Comparison of ENCODE assay signal across 23 cellular contexts in the genomic region with DNA sequence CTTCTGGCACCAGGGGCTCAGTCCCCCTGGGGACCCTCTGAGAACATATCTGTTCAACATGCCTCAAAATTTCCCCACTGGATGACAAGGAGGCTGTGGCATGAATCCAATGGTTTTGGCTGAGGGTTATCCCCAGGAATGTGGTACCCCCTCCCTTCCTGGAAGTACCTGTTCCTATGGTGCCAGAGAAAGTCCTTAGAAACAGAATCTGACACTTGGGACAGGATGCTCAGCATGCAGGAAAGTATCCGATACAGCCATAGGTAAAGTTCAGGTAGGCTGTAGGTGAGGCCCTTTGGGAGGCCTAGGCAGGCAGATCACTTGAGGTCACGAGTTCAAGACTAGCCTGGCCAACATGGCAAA. TPM values are rescaled to one million over a fixed set of nuclear protein-coding genes. Genes with fewer than 3 reads are reported as not detected.
DNase-seq lines count a peak whose midpoint lies in the region; ATAC-seq, FAIRE-seq and TF ChIP-seq lines count a peak whose summit lies in the region.
"Had no signal": no experiment of that assay in that cellular context is flagged by ENCODE, and none has a peak within 500 bp of the region (broad histone marks: within the 10 kb centered on the region; RNA-seq: fewer than 3 reads in every experiment).

No MANE protein-coding gene starts in this region.

- H3K4me3 ChIP-seq in mammary epithelial cell (replicated peaks in 1 of 3; ENCODE audit: insufficient read depth in 1 of 3, low read depth in 2 of 3, low read length in 3 of 3) (no peak overlapping the region), right cardiac atrium (ENCODE audit: low read length) (no peak overlapping the region), endodermal cell (ENCODE audit: low read length) (no peak overlapping the region)
- H3K4me3 ChIP-seq: BLaER1 had no signal

- H3K27me3 ChIP-seq in mammary epithelial cell (ENCODE audit: insufficient read depth, low read length) = no peaks in the 10 kb centered on the region
- no peaks in the 10 kb centered on the region for H3K27me3 ChIP-seq in right cardiac atrium (ENCODE audit: control insufficient read depth, insufficient read depth)
- H3K27me3 ChIP-seq in endodermal cell (ENCODE audit: control insufficient read depth, insufficient read depth, low read length, poor library complexity, severe bottlenecking) = no peaks in the 10 kb centered on the region
- H3K27me3 ChIP-seq: BLaER1 had no signal

- no peak overlapping the region for H3K27ac ChIP-seq in RWPE1
- peak overlapping the region; percentile 63 for H3K27ac ChIP-seq in mammary epithelial cell (ENCODE audit: insufficient read depth, low read depth, low read length)
- peak overlapping the region; percentile 20 for H3K27ac ChIP-seq in right cardiac atrium (ENCODE audit: low read length)
- no peak overlapping the region for H3K27ac ChIP-seq in endodermal cell (ENCODE audit: low read depth, low read length)
- H3K27ac ChIP-seq: BLaER1 had no signal

- H3K9me3 Mint-ChIP-seq in endodermal cell = peaks cover 13% of the 10 kb centered on the region
- peaks cover 3 to 5% of the 10 kb centered on the region in 2 donors for H3K9me3 Mint-ChIP-seq in natural killer cell

- H3K4me1 Mint-ChIP-seq in endodermal cell (no peaks in the 10 kb centered on the region), natural killer cell (no peaks in the 10 kb centered on the region)
- H3K4me1 Mint-ChIP-seq: CD4-positive, CD25-positive, alpha-beta regulatory T cell had no signal

- CTCF ChIA-PET in RWPE1 (lab: Yijun Ruan, JAX) = no interaction called here
- CTCF ChIA-PET in mammary epithelial cell (lab: Charles Lee; ENCODE audit: low non-redundant PET) = no interaction called here

- FAIRE-seq in H54 (lab: Jason Lieb, UNC) (no peak), D721Med (lab: Jason Lieb, UNC) (no peak)
- FAIRE-seq: A204.1 had no signal

- TF ChIP-seq CTCF in RWPE1 (conservative IDR thresholded peaks at IDR 0.05; ENCODE audit: low read depth) = no peak
- no peak for TF ChIP-seq CTCF in mammary epithelial cell (conservative IDR thresholded peaks at IDR 0.05 in 1 of 2, IDR thresholded peaks at IDR 0.05 in 1 of 2; ENCODE audit: extremely low read depth in 1 of 2, insufficient read depth in 1 of 2, low read depth in 1 of 2, low read length in 2 of 2)
- TF ChIP-seq CTCF in endodermal cell (conservative IDR thresholded peaks at IDR 0.05) = no peak
- no peak for TF ChIP-seq CTCF in natural killer cell (IDR thresholded peaks at IDR 0.05)
- TF ChIP-seq CTCF in D721Med (IDR thresholded peaks at IDR 0.05; ENCODE audit: insufficient read depth, missing control alignments) = no peak

- no peaks in the 10 kb centered on the region for H3K79me2 ChIP-seq in mammary epithelial cell (ENCODE audit: insufficient read depth, low read length)

- no peak overlapping the region for H3K4me2 ChIP-seq in mammary epithelial cell (ENCODE audit: insufficient read depth, low read depth, low read length)
- H3K4me2 ChIP-seq: BLaER1, SK-N-SH had no signal

- 36% methylated on average over 1 of the region's 2 CpGs for WGBS in mammary epithelial cell (ENCODE audit: low coverage, missing lambda C conversion rate)
- WGBS in right cardiac atrium = 43% methylated on average over 2 of the region's 2 CpGs
- 41% methylated on average over 2 of the region's 2 CpGs; no CpG with 5 or more reads in 1 of the 2 experiments for WGBS in endodermal cell (ENCODE audit: insufficient coverage in 1 of 2, insufficient read length in 1 of 2), 2 experiments

- in situ Hi-C loops in mammary epithelial cell (cut with MboI; ENCODE audit: low sequenced_read_pairs in 2 of 2) = no loop called here

- dilution Hi-C loops in mammary epithelial cell (cut with HindIII; ENCODE audit: low sequenced_read_pairs) = no loop called here

- peaks cover 5% of the 10 kb centered on the region for H3K9me3 ChIP-seq in mammary epithelial cell (replicated peaks; ENCODE audit: insufficient read depth, low read length)
- H3K9me3 ChIP-seq in right cardiac atrium (ENCODE audit: control insufficient read depth, low read length) = no peaks in the 10 kb centered on the region
- peaks cover 11% of the 10 kb centered on the region for H3K9me3 ChIP-seq in endodermal cell (ENCODE audit: control insufficient read depth, low read length)
- H3K9me3 ChIP-seq: SK-N-SH had no signal

- H4K20me1 ChIP-seq in mammary epithelial cell (ENCODE audit: insufficient read depth, low read length) = no peaks in the 10 kb centered on the region
- H4K20me1 ChIP-seq: BLaER1 had no signal

- POLR2A ChIA-PET in RWPE1 (lab: Yijun Ruan, JAX; ENCODE audit: low non-redundant PET) = no interaction called here

- H3K27me3 Mint-ChIP-seq in endodermal cell (ENCODE audit: insufficient read depth) (no peaks in the 10 kb centered on the region), natural killer cell (ENCODE audit: low read depth in 2 of 2) (peaks cover 0 to 12% of the 10 kb centered on the region in 2 donors)

- DNase-seq in RWPE1 (ENCODE audit: low spot score) (peak; percentile 30), mammary epithelial cell (peak; percentile 9), Right ventricle myocardium superior (no peak), right cardiac atrium (no peak), endodermal cell (no peak), natural killer cell (no peak), H54 (ENCODE audit: insufficient read length, low spot score) (no peak), D721Med (ENCODE audit: insufficient read length, low spot score) (no peak)
- DNase-seq: CD4-positive, CD25-positive, alpha-beta regulatory T cell; GOT3; IMR-90; KG1; MM.1S; NCI-H2029; NCI-H446 treated with DMSO at 0.1 percent for 48 hours; NCI-H526; NCI-H82; RPMI8226; SK-N-SH had no signal

- H2AFZ ChIP-seq in mammary epithelial cell (ENCODE audit: low read depth, low read length) = peak overlapping the region; percentile 69

- peaks cover 4% of the 10 kb centered on the region for H3K36me3 Mint-ChIP-seq in endodermal cell (ENCODE audit: low read depth)
- no peaks in the 10 kb centered on the region for H3K36me3 Mint-ChIP-seq in natural killer cell
- H3K36me3 Mint-ChIP-seq: CD4-positive, CD25-positive, alpha-beta regulatory T cell had no signal

- H3K4me1 ChIP-seq in mammary epithelial cell (ENCODE audit: insufficient read depth, low read length) (peaks cover 20% of the 10 kb centered on the region), right cardiac atrium (ENCODE audit: control insufficient read depth, insufficient read depth, low read length) (no peaks in the 10 kb centered on the region), endodermal cell (ENCODE audit: control insufficient read depth, insufficient read depth, low read length) (no peaks in the 10 kb centered on the region)
- H3K4me1 ChIP-seq: BLaER1 had no signal

- intact Hi-C loops in mammary epithelial cell (cut with micrococcal nuclease) (no loop called here), Right ventricle myocardium superior (cut with DNase I) (no loop called here), right cardiac atrium (cut with DNase I) (no loop called here), natural killer cell (cut with micrococcal nuclease) (no loop called here)

- H3K27ac Mint-ChIP-seq in endodermal cell (no peak overlapping the region), natural killer cell (no peak overlapping the region)
- H3K27ac Mint-ChIP-seq: CD4-positive, CD25-positive, alpha-beta regulatory T cell had no signal

- ATAC-seq in Right ventricle myocardium superior (ENCODE audit: poor library complexity) (peak; percentile 80), right cardiac atrium (peak; percentile 25 to 29), natural killer cell (no peak)
- ATAC-seq: HCT116 had no signal

- H3K36me3 ChIP-seq in mammary epithelial cell (ENCODE audit: insufficient read depth, low read length) (no peaks in the 10 kb centered on the region), endodermal cell (ENCODE audit: control insufficient read depth, insufficient read depth, low read length) (no peaks in the 10 kb centered on the region)
- H3K36me3 ChIP-seq: BLaER1 had no signal

- no TSS peak for BruUV-seq in mammary epithelial cell (replicated peaks; lab: Mats Ljungman, UMichigan)

- H3K4me3 Mint-ChIP-seq in endodermal cell = no peak overlapping the region
- H3K4me3 Mint-ChIP-seq in natural killer cell = no peak overlapping the region
- H3K4me3 Mint-ChIP-seq: CD4-positive, CD25-positive, alpha-beta regulatory T cell had no signal

- H3K9ac ChIP-seq in mammary epithelial cell (ENCODE audit: insufficient read depth, low read length) (no peak overlapping the region), endodermal cell (ENCODE audit: extremely low read depth, low read length, poor library complexity, severe bottlenecking) (no peak overlapping the region)
- H3K9ac ChIP-seq: BLaER1, SK-N-SH had no signal

- TF ChIP-seq POLR2A in H54 (IDR thresholded peaks at IDR 0.05; ENCODE audit: low read depth, low read length) = no peak

RNA-seq across cellular contexts. Expression of gene A1CF, which starts 42.7 kb away (rescaled TPM):
- total RNA-seq in mammary epithelial cell = not detected
- polyA plus RNA-seq in mammary epithelial cell = not detected
- not detected for polyA minus RNA-seq in mammary epithelial cell
- total RNA-seq in Right ventricle myocardium superior = 0.16 TPM
- under 1 TPM in 2 of 4 donors, not detected in 2; 0.06 to 0.18 TPM for total RNA-seq in right cardiac atrium
- not detected for polyA plus RNA-seq in right cardiac atrium
- total RNA-seq in endodermal cell = 1 to 10 TPM in 1 of 2 donors, under 1 TPM in 1; 0.33 to 1.9 TPM
- 0.18 TPM for polyA plus RNA-seq in endodermal cell (2013, experiment 1 of 2)
- 0.04 TPM for polyA plus RNA-seq in endodermal cell (2013, experiment 2 of 2)
- not detected for total RNA-seq in natural killer cell
- total RNA-seq: CD4-positive, CD25-positive, alpha-beta regulatory T cell; IMR-90 had no signal
- polyA plus RNA-seq: AG04450; CD4-positive, CD25-positive, alpha-beta regulatory T cell; IMR-90; SK-N-SH had no signal

Comparison
In these comparisons a context has a peak if more than half of its experiments do, and no peak if none do; other contexts are left out.
1. DNase-seq: peak in RWPE1 (single experiment) and mammary epithelial cell (single experiment); none in Right ventricle myocardium superior (single experiment), right cardiac atrium (0 of 3), endodermal cell (single experiment), natural killer cell (single experiment), H54 (single experiment) and D721Med (single experiment).
2. H3K27ac ChIP-seq: peak in mammary epithelial cell (single experiment) and right cardiac atrium (single experiment); none in RWPE1 (single experiment) and endodermal cell (single experiment).
3. ATAC-seq: peak in Right ventricle myocardium superior (single experiment) and right cardiac atrium (2 of 2); none in natural killer cell (0 of 3).